In genomic region chr15:30625436-30626193, GRCh38 we compare ENCODE assay signal across 8 cellular contexts.
A peak's percentile ranks its signal among the peaks of the same experiment; 100 is the strongest.
DNase-seq lines count a peak whose midpoint lies in the region; ATAC-seq and TF ChIP-seq lines count a peak whose summit lies in the region.
"Not testable (repeated sequence)": the region's sequence is repeated elsewhere in the genome, so short reads cannot be mapped to it uniquely, and the experiment has no call there.

ARHGAP11B (plus strand) TSS chr15:30626128.

- peak within 1 kb of the TSS; percentile 98 for H3K27ac Mint-ChIP-seq in activated naive CD4-positive, alpha-beta T cell treated with anti-CD3 and anti-CD28 coated beads for 36 hours

- TF ChIP-seq POLR2A in GM19193 (IDR thresholded peaks at IDR 0.05; ENCODE audit: extremely low read depth, insufficient read depth, insufficient read length) (peak; percentile 48), Raji (IDR thresholded peaks at IDR 0.05; ENCODE audit: insufficient read depth, low read depth, low read length) (peak; percentile 12; the same call in 1 of the 2 replicates)

- CTCF ChIA-PET in activated naive CD4-positive, alpha-beta T cell treated with anti-CD3 and anti-CD28 coated beads for 36 hours (lab: Charles Lee): not testable (repeated sequence)

- H3K27me3 Mint-ChIP-seq in activated naive CD4-positive, alpha-beta T cell treated with anti-CD3 and anti-CD28 coated beads for 36 hours (ENCODE audit: low read depth): not testable (repeated sequence)

- intact Hi-C loops in activated naive CD4-positive, alpha-beta T cell treated with anti-CD3 and anti-CD28 coated beads for 36 hours (cut with micrococcal nuclease): loop anchor here (5.0 kb wide), 1 partner anchor 367 kb away; the partner anchor contains the start of gene MTMR10

- H3K4me3 ChIP-seq in fibroblast of pulmonary artery (replicated peaks; ENCODE audit: low read depth, low read length): peak within 1 kb of the TSS; percentile 65

- peak; percentile 92 for ATAC-seq in HG03095 (IDR thresholded peaks at IDR 0.05; ENCODE audit: unreplicated experiment)

- H3K4me1 Mint-ChIP-seq in activated naive CD4-positive, alpha-beta T cell treated with anti-CD3 and anti-CD28 coated beads for 36 hours (ENCODE audit: low read depth): peaks cover 16% of the 10 kb centered on the region

- peaks cover 19% of the 10 kb centered on the region for H3K36me3 Mint-ChIP-seq in activated naive CD4-positive, alpha-beta T cell treated with anti-CD3 and anti-CD28 coated beads for 36 hours (ENCODE audit: low read depth)

- TF ChIP-seq CTCF in fibroblast of pulmonary artery (IDR thresholded peaks at IDR 0.05; ENCODE audit: low read length, missing control alignments): not testable (repeated sequence)

- DNase-seq in Ammon's horn (ENCODE audit: low spot score) (peak; percentile 96), fibroblast of pulmonary artery (ENCODE audit: low read depth) (peak; percentile 97), mucosa of gallbladder (ENCODE audit: low spot score) (peak; percentile 95)
- peak; percentile 98 for DNase-seq in activated naive CD4-positive, alpha-beta T cell treated with anti-CD3 and anti-CD28 coated beads for 36 hours
- DNase-seq in stimulated activated CD4-positive, alpha-beta T cell treated with anti-CD3 and anti-CD28 coated beads, TNF-alpha, amount 100 ng/mL, for 4 hours (ENCODE audit: low read depth in 3 of 3): peak; percentile 86 to 89 (median 88)

- peak within 1 kb of the TSS; percentile 86 for H3K4me3 Mint-ChIP-seq in activated naive CD4-positive, alpha-beta T cell treated with anti-CD3 and anti-CD28 coated beads for 36 hours

- not testable (repeated sequence) for H3K9me3 Mint-ChIP-seq in activated naive CD4-positive, alpha-beta T cell treated with anti-CD3 and anti-CD28 coated beads for 36 hours

Comparison
In these comparisons a context has a peak if more than half of its experiments do, and no peak if none do; other contexts are left out.
1. Peak in every context shown above with its lines: DNase-seq, ATAC-seq and H3K4me3 ChIP-seq.